In genomic region chr11:108135845-108136599, GRCh38 we compare ENCODE assay signal across 9 cellular contexts. TPM values are rescaled to one million over a fixed set of nuclear protein-coding genes. Genes with fewer than 3 reads are reported as not detected.
DNase-seq lines count a peak whose midpoint lies in the region; ATAC-seq and TF ChIP-seq lines count a peak whose summit lies in the region.
"Had no signal": no experiment of that assay in that cellular context is flagged by ENCODE, and none has a peak within 500 bp of the region (broad histone marks: within the 10 kb centered on the region; RNA-seq: fewer than 3 reads in every experiment).

No MANE protein-coding gene starts in this region.

- H3K36me3 ChIP-seq in spleen = peaks cover 0 to 91% (median 36%) of the 10 kb centered on the region in 6 donors

- TF ChIP-seq CTCF in GM10266 (IDR thresholded peaks at IDR 0.05; ENCODE audit: control insufficient read depth, insufficient read depth, low read depth, missing control alignments) (peak; percentile 33), spleen (IDR thresholded peaks at IDR 0.05 in 8 of 11, conservative IDR thresholded peaks at IDR 0.05 in 3 of 11) (peak in 2 of 11 experiments; percentile 11 to 14), omental fat pad (IDR thresholded peaks at IDR 0.05) (no peak)

- peaks cover 0 to 11% (median 0%) of the 10 kb centered on the region in 6 donors for H3K4me1 ChIP-seq in spleen

- DNase-seq in GM10266 (ENCODE audit: extremely low spot score) = no peak
- DNase-seq in activated CD4-positive, alpha-beta T cell treated with anti-CD3 and anti-CD28 coated beads, Interleukin-2, amount 50 U/mL, for 1 hour = peak; percentile 5
- DNase-seq in lung microvascular endothelial cell (ENCODE audit: low read depth in 2 of 2) = peak; percentile 28 to 66
- DNase-seq in spleen = no peak
- no peak for DNase-seq in SKM-1 (lab: John Stamatoyannopoulos, UW; ENCODE audit: unreplicated experiment)
- DNase-seq in NK-92 (lab: John Stamatoyannopoulos, UW; ENCODE audit: unreplicated experiment) = no peak
- no peak for DNase-seq in omental fat pad (ENCODE audit: low spot score)

- H3K9me3 ChIP-seq in spleen = no peaks in the 10 kb centered on the region

- no peaks in the 10 kb centered on the region for H3K27me3 ChIP-seq in spleen (replicated peaks in 1 of 7)

- no peak for TF ChIP-seq POLR2A in spleen (IDR thresholded peaks at IDR 0.05)

- no peak overlapping the region for H3K27ac ChIP-seq in spleen

- 67 to 76% (median 73%) methylated on average over 2 of the region's 2 CpGs for WGBS in spleen, 5 donors

- intact Hi-C loops in spleen (cut with DNase I; ENCODE audit: low total_unique reads) = no loop called here

- peak; percentile 45 for ATAC-seq in HG02610 (IDR thresholded peaks at IDR 0.05; ENCODE audit: unreplicated experiment)
- no peak for ATAC-seq in omental fat pad (ENCODE audit: low FRiP score)

- no peak overlapping the region for H3K4me3 ChIP-seq in spleen
- H3K4me3 ChIP-seq: lung had no signal

RNA-seq across cellular contexts. Expression of gene ACAT1, which starts 14.7 kb away (rescaled TPM):
- 95.5 and 106 TPM in 2 replicates for total RNA-seq in lung microvascular endothelial cell
- 100 to 1,000 TPM in 1 of 7 donors, 10 to 100 TPM in 6; 33.8 to 106 (median 61.6) TPM for total RNA-seq in spleen
- 10 to 100 TPM; 38.1 to 56.1 (median 53.8) TPM for polyA plus RNA-seq in spleen
- 100 to 1,000 TPM; 118 to 215 (median 168) TPM for total RNA-seq in omental fat pad

Comparison
In these comparisons a context has a peak if more than half of its experiments do, and no peak if none do; other contexts are left out.
1. DNase-seq: peak in activated CD4-positive, alpha-beta T cell treated with anti-CD3 and anti-CD28 coated beads, Interleukin-2, amount 50 U/mL, for 1 hour (single experiment) and lung microvascular endothelial cell (2 of 2); none in GM10266 (single experiment), spleen (single experiment), SKM-1 (single experiment), NK-92 (single experiment) and omental fat pad (single experiment).